ENCODE assay signal across 18 cellular contexts in the genomic region with DNA sequence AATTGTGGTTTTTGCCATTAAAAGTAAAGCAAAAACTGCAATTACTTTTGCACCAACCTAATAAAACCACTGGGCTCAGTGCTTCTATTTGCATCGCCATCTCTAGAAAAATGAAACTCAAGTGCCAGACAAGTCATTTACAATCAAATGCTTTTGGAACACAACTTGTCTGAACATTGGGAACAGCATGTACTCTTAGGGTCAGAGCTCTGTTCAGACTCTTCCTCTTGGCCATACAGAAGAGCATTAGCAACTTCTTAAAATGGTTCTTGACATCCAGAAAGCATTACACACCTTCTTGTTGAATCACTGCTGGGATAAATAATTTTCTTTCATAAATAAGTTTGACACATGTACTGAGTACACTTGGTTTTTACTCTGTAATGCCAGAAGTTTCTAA.
DNase-seq lines count a peak whose midpoint lies in the region; ATAC-seq and TF ChIP-seq lines count a peak whose summit lies in the region.
"Had no signal": no experiment of that assay in that cellular context is flagged by ENCODE, and none has a peak within 500 bp of the region (broad histone marks: within the 10 kb centered on the region; RNA-seq: fewer than 3 reads in every experiment).

No MANE protein-coding gene starts in this region.

- no peak overlapping the region for H2AK5ac ChIP-seq in mesenchymal stem cell (ENCODE audit: low read length, severe bottlenecking)

- no peak overlapping the region for H4K91ac ChIP-seq in mesenchymal stem cell (ENCODE audit: low read length)

- H3K9me3 ChIP-seq in muscle layer of duodenum (ENCODE audit: control insufficient read depth in 1 of 2, low read length in 2 of 2) (no peaks in the 10 kb centered on the region), thoracic aorta (no peaks in the 10 kb centered on the region), mesenchymal stem cell (ENCODE audit: control insufficient read depth, low read length) (no peaks in the 10 kb centered on the region)
- H3K9me3 ChIP-seq: psoas muscle had no signal

- WGBS in mesenchymal stem cell, result 71% methylated on average over 1 of the region's 1 CpG

- peaks cover 0 to 11% of the 10 kb centered on the region in 2 donors for H3K4me1 ChIP-seq in muscle layer of duodenum (ENCODE audit: control insufficient read depth in 1 of 2, insufficient read depth in 2 of 2, low read length in 2 of 2)
- peaks cover 17 to 35% of the 10 kb centered on the region in 2 donors for H3K4me1 ChIP-seq in thoracic aorta (ENCODE audit: control insufficient read depth in 1 of 2, low read depth in 2 of 2)
- peaks cover 6% of the 10 kb centered on the region for H3K4me1 ChIP-seq in mesenchymal stem cell (ENCODE audit: control insufficient read depth, insufficient read depth, low read depth, low read length)
- H3K4me1 ChIP-seq: foreskin keratinocyte, psoas muscle had no signal

- H3K18ac ChIP-seq in mesenchymal stem cell (ENCODE audit: low read depth in 1 of 2, low read length in 2 of 2), result no peak overlapping the region

- H2AFZ ChIP-seq in mesenchymal stem cell (ENCODE audit: low read depth, low read length), result no peak overlapping the region

- H2BK120ac ChIP-seq in mesenchymal stem cell (ENCODE audit: low read depth, low read length), result no peak overlapping the region

- H3K79me1 ChIP-seq in mesenchymal stem cell (replicated peaks; ENCODE audit: low read length, poor library complexity, severe bottlenecking), result no peaks in the 10 kb centered on the region

- H3K4ac ChIP-seq in mesenchymal stem cell (ENCODE audit: low read depth in 1 of 2, low read length in 2 of 2), result no peak overlapping the region

- H3K9ac ChIP-seq in mesenchymal stem cell (ENCODE audit: low read length), result no peak overlapping the region

- ATAC-seq in thoracic aorta (ENCODE audit: insufficient number of reproducible peaks, low FRiP score, low read depth) (peak; percentile 55), HG03520 (IDR thresholded peaks at IDR 0.05; ENCODE audit: unreplicated experiment) (no peak)
- ATAC-seq: foreskin keratinocyte, HCT116, left lobe of liver had no signal

- no peak overlapping the region for H2BK15ac ChIP-seq in mesenchymal stem cell (ENCODE audit: low read depth, poor library complexity, severe bottlenecking)

- no peak overlapping the region for H3K4me2 ChIP-seq in mesenchymal stem cell (ENCODE audit: low read length, poor library complexity, severe bottlenecking)

- H3K23ac ChIP-seq in mesenchymal stem cell (ENCODE audit: low read length in 2 of 2), result no peak overlapping the region

- TF ChIP-seq CTCF in fibroblast of villous mesenchyme (IDR thresholded peaks at IDR 0.05; ENCODE audit: insufficient read depth, low read depth, low read length) (no peak), thoracic aorta (IDR thresholded peaks at IDR 0.05) (no peak)

- no peaks in the 10 kb centered on the region for H3K36me3 ChIP-seq in muscle layer of duodenum (ENCODE audit: control insufficient read depth in 1 of 2, insufficient read depth in 2 of 2, low read length in 2 of 2)
- no peaks in the 10 kb centered on the region for H3K36me3 ChIP-seq in thoracic aorta
- peaks cover 0 to 12% of the 10 kb centered on the region in 2 experiments for H3K36me3 ChIP-seq in mesenchymal stem cell (ENCODE audit: control insufficient read depth in 1 of 2, insufficient read depth in 2 of 2, low read depth in 1 of 2, low read length in 2 of 2)

- no peak overlapping the region for H3K4me3 ChIP-seq in fibroblast of villous mesenchyme (ENCODE audit: low read depth, low read length)
- H3K4me3 ChIP-seq in muscle layer of duodenum (ENCODE audit: low read depth in 1 of 2, low read length in 2 of 2), result no peak overlapping the region
- no peak overlapping the region for H3K4me3 ChIP-seq in thoracic aorta
- H3K4me3 ChIP-seq in mesenchymal stem cell (ENCODE audit: insufficient read depth in 1 of 2, low read depth in 1 of 2, low read length in 2 of 2), result no peak overlapping the region
- H3K4me3 ChIP-seq: psoas muscle had no signal

- H4K8ac ChIP-seq in mesenchymal stem cell (ENCODE audit: low read length), result no peak overlapping the region

- DNase-seq in LHCN-M2 (ENCODE audit: low read depth) (peak; percentile 17), fibroblast of villous mesenchyme (ENCODE audit: low read depth) (peak; percentile 51), thoracic aorta (ENCODE audit: low spot score) (no peak), mesenchymal stem cell (no peak), cortex of kidney (lab: John Stamatoyannopoulos, UW) (no peak), NK-92 (lab: John Stamatoyannopoulos, UW; ENCODE audit: unreplicated experiment) (no peak)
- DNase-seq: activated CD8-positive, alpha-beta memory T cell treated with anti-CD3 and anti-CD28 coated beads for 24 hours; central memory CD4-positive, alpha-beta T cell; NCI-H146; NCI-H446; psoas muscle; stimulated activated naive CD4-positive, alpha-beta T cell treated with Interleukin-2 at 50 U/mL for 16 hours had no signal

- H3K27me3 ChIP-seq in muscle layer of duodenum (ENCODE audit: low read depth, low read length) (no peaks in the 10 kb centered on the region), thoracic aorta (replicated peaks; ENCODE audit: insufficient read depth) (no peaks in the 10 kb centered on the region), mesenchymal stem cell (ENCODE audit: control insufficient read depth in 1 of 2, insufficient read depth in 1 of 2, low read length in 2 of 2) (no peaks in the 10 kb centered on the region)
- H3K27me3 ChIP-seq: foreskin keratinocyte had no signal

- peak overlapping the region; percentile 73 for H3K27ac ChIP-seq in muscle layer of duodenum (ENCODE audit: low read length)
- H3K27ac ChIP-seq in thoracic aorta, result peak overlapping the region; percentile 83 to 87
- H3K27ac ChIP-seq in mesenchymal stem cell (ENCODE audit: low read length, poor library complexity, severe bottlenecking), result no peak overlapping the region
- H3K27ac ChIP-seq: foreskin keratinocyte, psoas muscle, VCaP had no signal

- no peak overlapping the region for H2BK5ac ChIP-seq in mesenchymal stem cell (ENCODE audit: low read depth, low read length, poor library complexity, severe bottlenecking)

- H2BK12ac ChIP-seq in mesenchymal stem cell (ENCODE audit: low read length in 2 of 2), result no peak overlapping the region

- H3K14ac ChIP-seq in mesenchymal stem cell (ENCODE audit: low read length in 2 of 2), result no peak overlapping the region

Comparison
In these comparisons a context has a peak if more than half of its experiments do, and no peak if none do; other contexts are left out.
1. DNase-seq: peak in LHCN-M2 (single experiment) and fibroblast of villous mesenchyme (single experiment); none in thoracic aorta (single experiment), mesenchymal stem cell (single experiment), cortex of kidney (single experiment) and NK-92 (single experiment).